7 cellular contexts compared by ENCODE assay signal in the genomic region with DNA sequence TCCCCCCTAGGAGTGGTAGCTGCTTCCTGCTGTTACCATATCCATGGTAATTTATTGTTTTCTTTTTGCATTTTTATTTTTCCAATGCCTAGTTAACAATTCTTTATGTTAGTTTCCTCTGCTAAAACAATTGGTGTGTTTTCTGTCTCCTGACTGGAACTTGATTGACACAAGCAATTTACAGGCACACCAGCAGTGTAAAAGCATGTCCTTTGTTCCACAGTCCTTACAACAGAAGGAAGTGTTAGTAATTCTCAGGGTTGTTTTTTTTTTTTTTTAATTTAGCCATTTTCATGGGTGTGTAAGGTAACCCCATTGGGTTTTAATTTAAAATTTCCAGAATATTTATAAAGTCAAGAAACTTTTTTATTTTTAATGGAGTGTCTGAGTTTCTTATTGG.
"Had no signal": no experiment of that assay in that cellular context is flagged by ENCODE, and none has a peak within 500 bp of the region (broad histone marks: within the 10 kb centered on the region; RNA-seq: fewer than 3 reads in every experiment).

No MANE protein-coding gene starts in this region.

- ATAC-seq: HCT116, K562 had no signal

- H3K9me3 ChIP-seq: HAP-1 had no signal

- H3K4me1 ChIP-seq: HAP-1 had no signal

- FAIRE-seq: HTR-8/SVneo, K562 had no signal

- H3K4me3 ChIP-seq: HAP-1, K562 had no signal

- DNase-seq: GOT3, H7, IMR-90 had no signal

- H3K36me3 ChIP-seq: HAP-1 had no signal
